Comparison of ENCODE assay signal across 10 cellular contexts in genomic region chr3:36763111-36763849, GRCh38. TPM values are rescaled to one million over a fixed set of nuclear protein-coding genes. Genes with fewer than 3 reads are reported as not detected.
DNase-seq lines count a peak whose midpoint lies in the region; ATAC-seq and TF ChIP-seq lines count a peak whose summit lies in the region.
"Had no signal": no experiment of that assay in that cellular context is flagged by ENCODE, and none has a peak within 500 bp of the region (broad histone marks: within the 10 kb centered on the region; RNA-seq: fewer than 3 reads in every experiment).

No MANE protein-coding gene starts in this region.

- H4K91ac ChIP-seq in H9 (ENCODE audit: insufficient read length, low read depth, low read length) = no peak overlapping the region

- H3K56ac ChIP-seq in H9 (ENCODE audit: insufficient read length, low read depth, low read length) = no peak overlapping the region

- no peak overlapping the region for H2BK5ac ChIP-seq in H9 (ENCODE audit: insufficient read length, low read length)

- H4K8ac ChIP-seq in H9 (replicated peaks; ENCODE audit: insufficient read length, low read depth, low read length) = no peak overlapping the region

- H3K79me1 ChIP-seq in H9 (ENCODE audit: insufficient read depth, low read depth, low read length, poor library complexity, severe bottlenecking) = no peaks in the 10 kb centered on the region

- H3T11ph ChIP-seq in H9 (ENCODE audit: low read length) = no peak overlapping the region

- H3K4me1 Mint-ChIP-seq in CD8-positive, alpha-beta T cell (ENCODE audit: low read depth) = peaks cover 8% of the 10 kb centered on the region
- peaks cover 15 to 17% of the 10 kb centered on the region in 2 experiments for H3K4me1 Mint-ChIP-seq in H9
- H3K4me1 Mint-ChIP-seq in activated T-helper 2 cell treated with anti-CD3 and anti-CD28 coated beads, Interferon-gamma antibody, Interleukin-2, Interleukin-4, amounts not matched to agents 10 μg/mL and 5 μg/mL and 100 μg/mL, durations not matched to agents 14 hours and 24 hours and 36 hours (ENCODE audit: low read depth) = peaks cover 2% of the 10 kb centered on the region

- no peak overlapping the region for H2BK120ac ChIP-seq in H9 (ENCODE audit: low read depth, low read length, poor library complexity, severe bottlenecking)

- no peak overlapping the region for H3K14ac ChIP-seq in H9 (ENCODE audit: insufficient read depth, low read length)

- no peaks in the 10 kb centered on the region for H3K36me3 ChIP-seq in CD8-positive, alpha-beta T cell (ENCODE audit: insufficient read depth, low read length)
- H3K36me3 ChIP-seq in ectodermal cell (ENCODE audit: control insufficient read depth, insufficient read depth, low read length) (no peaks in the 10 kb centered on the region), neural cell (ENCODE audit: insufficient read depth, low read length) (no peaks in the 10 kb centered on the region)

- H3K9me2 ChIP-seq in neural cell (ENCODE audit: insufficient read depth, low read length) = no peaks in the 10 kb centered on the region

- H3K79me2 ChIP-seq in H9 (ENCODE audit: insufficient read depth, low read length) = no peaks in the 10 kb centered on the region
- H3K79me2 ChIP-seq in neural cell (replicated peaks; ENCODE audit: insufficient read depth, low read length) = no peaks in the 10 kb centered on the region

- no peak for ATAC-seq in CD8-positive, alpha-beta T cell
- no peak for ATAC-seq in GM18498 (IDR thresholded peaks at IDR 0.05; ENCODE audit: unreplicated experiment)
- ATAC-seq: left colon had no signal

- H3K9ac ChIP-seq in H9 (ENCODE audit: extremely low read depth, insufficient read length, low read length) (no peak overlapping the region), neural cell (ENCODE audit: low read length) (no peak overlapping the region)

- H2AK5ac ChIP-seq in H9 (ENCODE audit: insufficient read length, low read length) = no peak overlapping the region

- POLR2A ChIA-PET in CD8-positive, alpha-beta T cell (lab: Charles Lee) = no interaction called here

- no peak overlapping the region for H2BK15ac ChIP-seq in H9 (ENCODE audit: low read depth, low read length)

- no peak overlapping the region for H3K4me3 ChIP-seq in CD8-positive, alpha-beta T cell (ENCODE audit: low read depth, low read length)
- H3K4me3 ChIP-seq in ectodermal cell (ENCODE audit: insufficient read depth, low read depth, low read length) (peak overlapping the region; percentile 27), neural cell (ENCODE audit: low read length) (peak overlapping the region; percentile 66)

- CTCF ChIA-PET in CD8-positive, alpha-beta T cell (lab: Charles Lee) = no interaction called here

- TF ChIP-seq RAD21 in neural cell (conservative IDR thresholded peaks at IDR 0.05) = no peak

- no peak for TF ChIP-seq EP300 in neural cell (conservative IDR thresholded peaks at IDR 0.05; ENCODE audit: poor library complexity, severe bottlenecking)

- no peaks in the 10 kb centered on the region for H3K9me3 ChIP-seq in CD8-positive, alpha-beta T cell (ENCODE audit: low read length)
- no peaks in the 10 kb centered on the region for H3K9me3 ChIP-seq in H9 (ENCODE audit: control insufficient read depth, low read depth, low read length)
- no peaks in the 10 kb centered on the region for H3K9me3 ChIP-seq in ectodermal cell (ENCODE audit: control insufficient read depth, low read length)
- no peaks in the 10 kb centered on the region for H3K9me3 ChIP-seq in neural cell (ENCODE audit: low read length)

- H3K27ac Mint-ChIP-seq in CD8-positive, alpha-beta T cell = no peak overlapping the region
- no peak overlapping the region for H3K27ac Mint-ChIP-seq in H9
- H3K27ac Mint-ChIP-seq in activated T-helper 2 cell treated with anti-CD3 and anti-CD28 coated beads, Interferon-gamma antibody, Interleukin-2, Interleukin-4, amounts not matched to agents 10 μg/mL and 5 μg/mL and 100 μg/mL, durations not matched to agents 14 hours and 24 hours and 36 hours = no peak overlapping the region

- H2BK12ac ChIP-seq in H9 (ENCODE audit: insufficient read length, low read depth, low read length) = no peak overlapping the region

- intact Hi-C loops in CD8-positive, alpha-beta T cell (cut with DNase I, micrococcal nuclease) = no loop called here
- intact Hi-C loops in activated T-helper 2 cell treated with anti-CD3 and anti-CD28 coated beads, Interferon-gamma antibody, Interleukin-2, Interleukin-4, amounts not matched to agents 10 μg/mL and 5 μg/mL and 100 μg/mL, durations not matched to agents 14 hours and 24 hours and 36 hours (cut with micrococcal nuclease) = no loop called here

- H3K4me1 ChIP-seq in CD8-positive, alpha-beta T cell (ENCODE audit: insufficient read depth, low read length) = no peaks in the 10 kb centered on the region
- H3K4me1 ChIP-seq in H9 (ENCODE audit: insufficient read depth, low read length) = no peaks in the 10 kb centered on the region; the same call in 1 of the 2 replicates
- H3K4me1 ChIP-seq in ectodermal cell (ENCODE audit: control insufficient read depth, insufficient read depth, low read length) = no peaks in the 10 kb centered on the region

- WGBS in H9 (ENCODE audit: extremely low coverage, insufficient read length, low lambda C conversion rate) = no CpG with 5 or more reads among the region's 10 CpGs
- WGBS in ectodermal cell, 2 experiments = 66 to 78% methylated on average over 7 to 9 of the region's 10 CpGs

- no peaks in the 10 kb centered on the region for H3K9me3 Mint-ChIP-seq in CD8-positive, alpha-beta T cell
- no peaks in the 10 kb centered on the region; a peak in 1 of 5 replicates for H3K9me3 Mint-ChIP-seq in H9
- no peaks in the 10 kb centered on the region for H3K9me3 Mint-ChIP-seq in activated T-helper 2 cell treated with anti-CD3 and anti-CD28 coated beads, Interferon-gamma antibody, Interleukin-2, Interleukin-4, amounts not matched to agents 10 μg/mL and 5 μg/mL and 100 μg/mL, durations not matched to agents 14 hours and 24 hours and 36 hours

- H3K4me2 ChIP-seq in H9 (ENCODE audit: insufficient read depth, insufficient read length, low read length) (peak overlapping the region; percentile 62), neural cell (ENCODE audit: low read length) (no peak overlapping the region)

- no peak overlapping the region for H3K23ac ChIP-seq in H9 (ENCODE audit: insufficient read length, low read depth, low read length)

- peaks cover 10% of the 10 kb centered on the region for H3K23me2 ChIP-seq in H9 (ENCODE audit: insufficient read length, low read depth, low read length, poor library complexity, severe bottlenecking)

- H3K36me3 Mint-ChIP-seq in CD8-positive, alpha-beta T cell = no peaks in the 10 kb centered on the region
- H3K36me3 Mint-ChIP-seq in H9 (ENCODE audit: insufficient read depth in 1 of 3, low read depth in 3 of 3) = no peaks in the 10 kb centered on the region; a peak in 2 of 7 replicates
- H3K36me3 Mint-ChIP-seq in activated T-helper 2 cell treated with anti-CD3 and anti-CD28 coated beads, Interferon-gamma antibody, Interleukin-2, Interleukin-4, amounts not matched to agents 10 μg/mL and 5 μg/mL and 100 μg/mL, durations not matched to agents 14 hours and 24 hours and 36 hours (ENCODE audit: low read depth) = no peaks in the 10 kb centered on the region

- H2BK20ac ChIP-seq in H9 (ENCODE audit: low read depth, low read length, poor library complexity, severe bottlenecking) = no peak overlapping the region

- no peak for TF ChIP-seq CTCF in CD8-positive, alpha-beta T cell (IDR thresholded peaks at IDR 0.05)
- TF ChIP-seq CTCF in H9 (conservative IDR thresholded peaks at IDR 0.05) (no peak), neural cell (IDR thresholded peaks at IDR 0.05; ENCODE audit: poor library complexity, severe bottlenecking) (no peak)

- H3K4ac ChIP-seq in H9 (ENCODE audit: low read depth, low read length) = no peak overlapping the region

- peaks cover 6% of the 10 kb centered on the region for H3K27me3 ChIP-seq in CD8-positive, alpha-beta T cell (ENCODE audit: insufficient read depth, low read length)
- peaks cover 14% of the 10 kb centered on the region; the same call in 1 of the 2 replicates for H3K27me3 ChIP-seq in H9 (ENCODE audit: insufficient read depth, low read length)
- H3K27me3 ChIP-seq in ectodermal cell (ENCODE audit: control insufficient read depth, insufficient read depth, low read length, poor library complexity, severe bottlenecking) = peaks cover 41% of the 10 kb centered on the region
- peaks cover 20% of the 10 kb centered on the region for H3K27me3 ChIP-seq in neural cell (ENCODE audit: insufficient read depth, low read depth, low read length)

- no peak overlapping the region for H3K27ac ChIP-seq in CD8-positive, alpha-beta T cell (ENCODE audit: low read depth, low read length)
- H3K27ac ChIP-seq in H9 (ENCODE audit: insufficient read length, low read depth, low read length) (no peak overlapping the region), ectodermal cell (ENCODE audit: insufficient read depth, low read depth, low read length, poor library complexity, severe bottlenecking) (no peak overlapping the region), neural cell (ENCODE audit: low read length) (no peak overlapping the region)

- peak overlapping the region; percentile 5 for H3K4me3 Mint-ChIP-seq in CD8-positive, alpha-beta T cell
- peak overlapping the region; percentile 67 to 83 for H3K4me3 Mint-ChIP-seq in H9
- H3K4me3 Mint-ChIP-seq in activated T-helper 2 cell treated with anti-CD3 and anti-CD28 coated beads, Interferon-gamma antibody, Interleukin-2, Interleukin-4, amounts not matched to agents 10 μg/mL and 5 μg/mL and 100 μg/mL, durations not matched to agents 14 hours and 24 hours and 36 hours (ENCODE audit: low read depth) = no peak overlapping the region

- H4K5ac ChIP-seq in H9 (ENCODE audit: insufficient read length, low read depth, low read length) = no peak overlapping the region

- H2AFZ ChIP-seq in H9 (ENCODE audit: low read length) (no peak overlapping the region), neural cell (ENCODE audit: low read depth, low read length) (no peak overlapping the region)

- H3F3A ChIP-seq in neural cell (ENCODE audit: insufficient read depth, low read length, poor library complexity, severe bottlenecking) = no peaks in the 10 kb centered on the region

- DNase-seq in CD8-positive, alpha-beta T cell = no peak
- DNase-seq in H9 (peak; percentile 60), NOMO-1 treated with DMSO at 0.1 percent for 48 hours (lab: John Stamatoyannopoulos, UW; ENCODE audit: unreplicated experiment) (no peak)
- no peak for DNase-seq in activated T-helper 2 cell treated with anti-CD3 and anti-CD28 coated beads, Interferon-gamma antibody, Interleukin-2, Interleukin-4, amounts not matched to agents 10 μg/mL and 5 μg/mL and 100 μg/mL, durations not matched to agents 14 hours and 24 hours and 36 hours (ENCODE audit: low spot score)
- DNase-seq: DMS153, left colon, SW 1271 had no signal

- H3K18ac ChIP-seq in H9 (ENCODE audit: insufficient read length, low read depth, low read length) = no peak overlapping the region

- H4K20me1 ChIP-seq in H9 (ENCODE audit: control insufficient read depth, insufficient read depth, insufficient read length) (no peaks in the 10 kb centered on the region), neural cell (ENCODE audit: insufficient read depth) (no peaks in the 10 kb centered on the region)

- H3K27me3 Mint-ChIP-seq in CD8-positive, alpha-beta T cell (ENCODE audit: low read depth) = peaks cover 66% of the 10 kb centered on the region
- peaks cover 65% of the 10 kb centered on the region for H3K27me3 Mint-ChIP-seq in H9 (ENCODE audit: low read depth)
- peaks cover 69% of the 10 kb centered on the region for H3K27me3 Mint-ChIP-seq in activated T-helper 2 cell treated with anti-CD3 and anti-CD28 coated beads, Interferon-gamma antibody, Interleukin-2, Interleukin-4, amounts not matched to agents 10 μg/mL and 5 μg/mL and 100 μg/mL, durations not matched to agents 14 hours and 24 hours and 36 hours (ENCODE audit: low read depth)

RNA-seq across cellular contexts. Expression of gene DCLK3, which starts 1.1 kb away (rescaled TPM):
- not detected for total RNA-seq in CD8-positive, alpha-beta T cell
- total RNA-seq in H9 (2021) = 1.4 and 1.6 TPM in 2 replicates
- 0.28 TPM for polyA plus RNA-seq in ectodermal cell (2013, experiment 1 of 4)
- 0.18 TPM for polyA plus RNA-seq in ectodermal cell (2013, experiment 2 of 4)
- 0.21 TPM for polyA plus RNA-seq in ectodermal cell (2013, experiment 3 of 4)
- 0.28 TPM for polyA plus RNA-seq in ectodermal cell (2013, experiment 4 of 4)
- polyA plus RNA-seq in neural cell = 0.84 and 1.5 TPM in 2 replicates
- 3.4 TPM in 2 replicates for polyA minus RNA-seq in neural cell
- total RNA-seq in activated T-helper 2 cell treated with anti-CD3 and anti-CD28 coated beads, Interferon-gamma antibody, Interleukin-2, Interleukin-4, amounts not matched to agents 10 μg/mL and 5 μg/mL and 100 μg/mL, durations not matched to agents 14 hours and 24 hours and 36 hours = not detected in 2 replicates
